In genomic region chrX:12976819-12977758, GRCh38 we compare ENCODE assay signal across 8 cellular contexts. TPM values are rescaled to one million over a fixed set of nuclear protein-coding genes. Genes with fewer than 3 reads are reported as not detected.
A peak's percentile ranks its signal among the peaks of the same experiment; 100 is the strongest.
DNase-seq lines count a peak whose midpoint lies in the region; ATAC-seq and TF ChIP-seq lines count a peak whose summit lies in the region.
"Not testable (repeated sequence)": the region's sequence is repeated elsewhere in the genome, so short reads cannot be mapped to it uniquely, and the experiment has no call there.

No MANE protein-coding gene starts in this region.

- not testable (repeated sequence) for H3K9me3 ChIP-seq in mucosa of descending colon

- CTCF ChIA-PET in activated B cell treated with CpG ODN at 0.5 μM for 24 hours (lab: Charles Lee): interaction anchor here (2.0 to 8.0 kb wide), 5 partner anchors 27 to 511 kb away, joined by 7 to 54 read pairs (median 26); no protein-coding TSS in a partner anchor
- CTCF ChIA-PET in MCF 10A (lab: Yijun Ruan, JAX): interaction anchor here (0.6 to 2.8 kb wide), 6 partner anchors 10 to 531 kb away, joined by 3 to 7 read pairs (median 3); no protein-coding TSS in a partner anchor

- H3K36me3 Mint-ChIP-seq in activated B cell treated with CpG ODN at 0.5 μM for 24 hours (ENCODE audit: low read depth) (peaks cover 37% of the 10 kb centered on the region), MCF 10A (ENCODE audit: insufficient read depth, unreplicated experiment) (peaks cover 29% of the 10 kb centered on the region)

- H3K4me3 Mint-ChIP-seq in activated B cell treated with CpG ODN at 0.5 μM for 24 hours (peak overlapping the region; percentile 90), MCF 10A (ENCODE audit: unreplicated experiment) (peak overlapping the region; percentile 88)

- peak overlapping the region; percentile 91 for H3K27ac Mint-ChIP-seq in activated B cell treated with CpG ODN at 0.5 μM for 24 hours
- H3K27ac Mint-ChIP-seq in MCF 10A (ENCODE audit: low read depth, unreplicated experiment): not testable (repeated sequence)

- H3K4me3 ChIP-seq in ACC112 (ENCODE audit: low read depth, low read length) (peak overlapping the region; percentile 95), NB4 (ENCODE audit: low read depth, low read length) (peak overlapping the region; percentile 96), fibroblast of the aortic adventitia (ENCODE audit: low read depth, low read length) (peak overlapping the region; percentile 80), mucosa of descending colon (peak overlapping the region; percentile 67), skin epidermis (peak overlapping the region; percentile 50 to 84 (median 60))

- H3K4me1 ChIP-seq in ACC112 (ENCODE audit: control insufficient read depth, insufficient read depth, low read length, unreplicated experiment): peaks cover 21% of the 10 kb centered on the region
- not testable (repeated sequence) for H3K4me1 ChIP-seq in mucosa of descending colon (ENCODE audit: low read depth)

- peak; percentile 2 for ATAC-seq in GM18858 (IDR thresholded peaks at IDR 0.05; ENCODE audit: unreplicated experiment)
- ATAC-seq in activated B cell treated with CpG ODN at 0.5 μM for 24 hours (ENCODE audit: low read depth); mucosa of descending colon: not testable (repeated sequence)

- peaks cover 19% of the 10 kb centered on the region for H3K36me3 ChIP-seq in ACC112 (ENCODE audit: insufficient read depth, low read length)
- H3K36me3 ChIP-seq in mucosa of descending colon (ENCODE audit: low read depth): not testable (repeated sequence)

- not testable (repeated sequence) for H3K27me3 ChIP-seq in ACC112 (ENCODE audit: insufficient read depth, low read length)

- intact Hi-C loops in activated B cell treated with CpG ODN at 0.5 μM for 24 hours (cut with micrococcal nuclease) (loop anchor here (1.0 to 10.0 kb wide), 2 partner anchors 74 to 368 kb away; no protein-coding TSS in a partner anchor), MCF 10A (cut with micrococcal nuclease) (loop anchor here (5.0 kb wide), 1 partner anchor 245 kb away; no protein-coding TSS in a partner anchor), mucosa of descending colon (cut with DNase I, micrococcal nuclease) (loop anchor here in 1 of 2 donors (10.0 kb wide), 1 partner anchor 508 kb away; no protein-coding TSS in a partner anchor)

- H3K27ac ChIP-seq in ACC112 (ENCODE audit: low read depth, low read length) (peak overlapping the region; percentile 98), skin epidermis (peak overlapping the region in 19 of 21 experiments; percentile 31 to 99 (median 95))

- H3K79me2 ChIP-seq in ACC112 (ENCODE audit: control insufficient read depth, insufficient read depth, low read length, unreplicated experiment): peaks cover 31% of the 10 kb centered on the region

- POLR2A ChIA-PET in activated B cell treated with CpG ODN at 0.5 μM for 24 hours (lab: Charles Lee): interaction anchor here (0.7 to 20.9 kb wide), 21 partner anchors 9 to 779 kb away, joined by 3 to 931 read pairs (median 5); partner anchors contain the start of genes OFD1 and TRAPPC2
- POLR2A ChIA-PET in MCF 10A (lab: Yijun Ruan, JAX): interaction anchor here (0.7 to 3.4 kb wide), 6 partner anchors 26 to 511 kb away, joined by 3 to 20 read pairs (median 3); no protein-coding TSS in a partner anchor

- H3K4me1 Mint-ChIP-seq in activated B cell treated with CpG ODN at 0.5 μM for 24 hours: peaks cover 48% of the 10 kb centered on the region
- H3K4me1 Mint-ChIP-seq in MCF 10A (ENCODE audit: insufficient read depth, unreplicated experiment): not testable (repeated sequence)

- BruUV-seq in MCF 10A (replicated peaks; lab: Mats Ljungman, UMichigan): not testable (repeated sequence)

- TF ChIP-seq POLR2A in NB4 (IDR thresholded peaks at IDR 0.05; ENCODE audit: extremely low read depth, insufficient read length): not testable (repeated sequence)

- H2AFZ ChIP-seq in ACC112 (ENCODE audit: low read length, unreplicated experiment): not testable (repeated sequence)

- TF ChIP-seq CTCF in NB4 (IDR thresholded peaks at IDR 0.05; ENCODE audit: low read depth, low read length); activated B cell treated with CpG ODN at 0.5 μM for 24 hours (IDR thresholded peaks at IDR 0.05); MCF 10A (IDR thresholded peaks at IDR 0.05; ENCODE audit: unreplicated experiment); fibroblast of the aortic adventitia (IDR thresholded peaks at IDR 0.05; ENCODE audit: insufficient read depth, low read length); mucosa of descending colon (IDR thresholded peaks at IDR 0.05): not testable (repeated sequence)

- DNase-seq in NB4 (ENCODE audit: low read depth): peak; percentile 33
- DNase-seq in activated B cell treated with CpG ODN at 0.5 μM for 24 hours; MCF 10A (ENCODE audit: unreplicated experiment); mucosa of descending colon: not testable (repeated sequence)
- DNase-seq in fibroblast of the aortic adventitia (ENCODE audit: low read depth): peak; percentile 36

- H3K27me3 Mint-ChIP-seq in activated B cell treated with CpG ODN at 0.5 μM for 24 hours: not testable (repeated sequence)
- peaks cover 18% of the 10 kb centered on the region for H3K27me3 Mint-ChIP-seq in MCF 10A (ENCODE audit: insufficient read depth, unreplicated experiment)

- not testable (repeated sequence) for H3K9me3 Mint-ChIP-seq in activated B cell treated with CpG ODN at 0.5 μM for 24 hours; MCF 10A (ENCODE audit: unreplicated experiment)

RNA-seq across cellular contexts. Expression of gene TMSB4X, which starts 2.2 kb away (rescaled TPM):
- total RNA-seq in activated B cell treated with CpG ODN at 0.5 μM for 24 hours (5,922 and 6,273 TPM in 2 replicates), MCF 10A (2022) (801 and 901 TPM in 2 replicates), fibroblast of the aortic adventitia (ENCODE audit: low replicate concordance) (5,524 and 12,062 TPM in 2 replicates), mucosa of descending colon (1,000 to 10,000 TPM; 2,288 to 5,392 (median 5,014) TPM)
